In the genomic region with DNA sequence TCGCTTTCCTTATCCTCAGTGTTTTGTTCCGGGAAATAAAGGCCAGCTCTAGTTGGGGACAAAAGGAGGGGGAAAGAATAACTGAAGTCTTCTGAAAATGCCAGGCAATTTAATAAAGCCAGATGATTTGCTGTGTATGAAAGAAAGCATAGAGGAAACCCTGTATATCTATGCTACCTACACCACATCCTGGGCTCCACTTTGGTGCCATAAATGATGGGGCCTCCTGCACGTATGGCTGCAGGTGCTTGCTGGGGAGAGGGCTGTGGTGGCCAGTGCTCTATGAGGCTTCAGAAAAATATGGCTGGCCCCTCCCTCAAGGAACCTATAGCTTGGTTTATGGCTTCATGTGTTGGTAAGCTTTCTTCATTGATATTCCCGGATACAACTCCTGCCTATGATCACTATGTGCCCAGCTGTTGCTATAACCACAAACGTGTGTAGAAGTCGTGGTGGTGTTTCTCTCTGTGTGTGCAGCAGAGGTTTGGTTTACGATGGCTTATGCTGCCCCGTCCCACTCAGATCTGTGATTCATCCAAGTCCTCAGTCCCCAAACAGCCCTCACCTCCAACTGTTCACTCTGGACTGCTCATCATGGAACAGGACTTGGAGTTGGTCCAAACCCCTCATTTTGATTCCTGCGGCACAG, we compare ENCODE assay signal across 1 cellular context.
TF ChIP-seq lines count a peak whose summit lies in the region.

No MANE protein-coding gene starts in this region.

TF ChIP-seq in HepG2, 621 proteins besides CTCF, POLR2A, EP300 and RAD21:
- TF ChIP-seq ZNF296 (CRISPR knock-in tag; conservative IDR thresholded peaks at IDR 0.05), result no peak
- TF ChIP-seq MIER2 (CRISPR knock-in tag; IDR thresholded peaks at IDR 0.05), result no peak
- TF ChIP-seq ZNF598 (CRISPR knock-in tag; IDR thresholded peaks at IDR 0.05; ENCODE audit: borderline replicate concordance), result no peak
- TF ChIP-seq TEAD3 (CRISPR knock-in tag; optimal IDR thresholded peaks at IDR 0.05; ENCODE audit: borderline replicate concordance), result no peak
- no peak for TF ChIP-seq NCOA5 (CRISPR knock-in tag; IDR thresholded peaks at IDR 0.05)
- no peak for TF ChIP-seq ZNF503 (CRISPR knock-in tag; IDR thresholded peaks at IDR 0.05)
- no peak for TF ChIP-seq SOX6 (IDR thresholded peaks at IDR 0.05)
- no peak for TF ChIP-seq SOX6 (CRISPR knock-in tag; IDR thresholded peaks at IDR 0.05)
- no peak for TF ChIP-seq ELF1 (CRISPR knock-in tag; IDR thresholded peaks at IDR 0.05)
- no peak for TF ChIP-seq USF2 (IDR thresholded peaks at IDR 0.05; ENCODE audit: low read depth, low read length)
- TF ChIP-seq USF2 (CRISPR knock-in tag; IDR thresholded peaks at IDR 0.05; ENCODE audit: borderline replicate concordance), result no peak
- no peak for TF ChIP-seq ZNF703 (CRISPR knock-in tag; IDR thresholded peaks at IDR 0.05; ENCODE audit: borderline replicate concordance)
- TF ChIP-seq ZNF713 (CRISPR knock-in tag; IDR thresholded peaks at IDR 0.05), result no peak
- TF ChIP-seq ZNF460 (CRISPR knock-in tag; IDR thresholded peaks at IDR 0.05; ENCODE audit: borderline replicate concordance), result no peak
- TF ChIP-seq ZKSCAN8 (CRISPR knock-in tag; IDR thresholded peaks at IDR 0.05; ENCODE audit: borderline replicate concordance), result no peak
- TF ChIP-seq SNAPC5 (CRISPR knock-in tag; IDR thresholded peaks at IDR 0.05; ENCODE audit: borderline replicate concordance), result no peak
- no peak for TF ChIP-seq HDAC6 (IDR thresholded peaks at IDR 0.05; ENCODE audit: low read depth, low read length)
- no peak for TF ChIP-seq KMT2B (CRISPR knock-in tag; IDR thresholded peaks at IDR 0.05)
- TF ChIP-seq ZNF468 (CRISPR knock-in tag; IDR thresholded peaks at IDR 0.05), result no peak
- TF ChIP-seq MNT (IDR thresholded peaks at IDR 0.05), result no peak
- TF ChIP-seq RFX3 (CRISPR knock-in tag; IDR thresholded peaks at IDR 0.05), result no peak
- no peak for TF ChIP-seq ZNF782 (CRISPR knock-in tag; IDR thresholded peaks at IDR 0.05; ENCODE audit: borderline replicate concordance)
TF ChIP-seq in HepG2: peak in this region for 0.
